In the genomic region with DNA sequence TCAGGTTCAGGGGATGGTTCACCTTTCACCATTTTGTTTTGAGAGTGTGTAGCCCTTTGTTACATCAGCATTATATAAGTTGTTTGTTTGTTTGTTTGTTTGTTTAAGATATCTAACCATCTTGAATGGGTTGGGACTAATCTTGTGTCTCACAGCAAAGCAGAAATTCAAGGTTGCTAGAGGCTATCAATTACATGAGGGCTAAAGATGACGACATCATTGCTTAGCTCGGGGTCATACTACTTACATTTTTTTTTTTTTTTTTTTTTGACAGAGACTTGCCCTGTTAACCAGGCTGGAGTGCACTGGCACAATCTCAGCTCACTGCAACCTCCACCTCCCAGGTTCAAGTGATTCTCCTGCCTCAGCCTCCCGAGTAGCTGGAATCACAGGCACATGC, we compare ENCODE assay signal across 23 cellular contexts.
"Had no signal": no experiment of that assay in that cellular context is flagged by ENCODE, and none has a peak within 500 bp of the region (broad histone marks: within the 10 kb centered on the region; RNA-seq: fewer than 3 reads in every experiment).

No MANE protein-coding gene starts in this region.

- DNase-seq: dermis blood vessel endothelial cell; dorsolateral prefrontal cortex; effector CD4-positive, alpha-beta T cell; effector memory CD4-positive, alpha-beta T cell; erythroblast; esophagus squamous epithelium; foreskin fibroblast; gastrocnemius medialis; glutamatergic neuron; head of caudate nucleus; heart right ventricle; hippocampal formation; left cardiac atrium; left lung; left ventricle myocardium superior; lower lobe of right lung; mesenchymal stem cell; mucosa of descending colon; naive B cell had no signal

- H3K9me3 ChIP-seq: esophagus squamous epithelium, gastrocnemius medialis, heart right ventricle, left lung, lower lobe of right lung, mucosa of descending colon had no signal

- H3K27ac ChIP-seq: coronary artery, dorsolateral prefrontal cortex, epithelial cell of prostate, esophagus squamous epithelium, gastrocnemius medialis, heart right ventricle, left lung, lower lobe of right lung had no signal

- H3K4me3 Mint-ChIP-seq: mesothelial cell of epicardium, naive B cell had no signal

- H3K36me3 ChIP-seq: esophagus squamous epithelium, gastrocnemius medialis, heart right ventricle, left lung, lower lobe of right lung had no signal

- ATAC-seq: esophagus mucosa, gastrocnemius medialis, heart right ventricle, left cardiac atrium, left lung, left ventricle myocardium superior, lower lobe of right lung, mucosa of descending colon had no signal

- H3K4me1 Mint-ChIP-seq: mesothelial cell of epicardium had no signal

- H3K4me1 ChIP-seq: esophagus squamous epithelium, gastrocnemius medialis, heart right ventricle, left lung, lower lobe of right lung had no signal

- H3K4me3 ChIP-seq: coronary artery, dorsolateral prefrontal cortex, esophagus squamous epithelium, gastrocnemius medialis, heart right ventricle, left lung, lower lobe of right lung, mucosa of descending colon had no signal

- H3K36me3 Mint-ChIP-seq: mesothelial cell of epicardium, naive B cell had no signal

- H3K9me3 Mint-ChIP-seq: mesothelial cell of epicardium, naive B cell had no signal

- H3K27ac Mint-ChIP-seq: mesothelial cell of epicardium, naive B cell had no signal
